In genomic region chr11:101759771-101760450, GRCh38 we compare ENCODE assay signal across 1 cellular context.
TF ChIP-seq lines count a peak whose summit lies in the region.

No MANE protein-coding gene starts in this region.

TF ChIP-seq in SK-N-SH treated with all-trans-retinoic acid at 6 μM for 48 hours, 23 proteins besides CTCF, POLR2A, EP300 and RAD21 (continued from another document):
- TF ChIP-seq, protein P1, sequence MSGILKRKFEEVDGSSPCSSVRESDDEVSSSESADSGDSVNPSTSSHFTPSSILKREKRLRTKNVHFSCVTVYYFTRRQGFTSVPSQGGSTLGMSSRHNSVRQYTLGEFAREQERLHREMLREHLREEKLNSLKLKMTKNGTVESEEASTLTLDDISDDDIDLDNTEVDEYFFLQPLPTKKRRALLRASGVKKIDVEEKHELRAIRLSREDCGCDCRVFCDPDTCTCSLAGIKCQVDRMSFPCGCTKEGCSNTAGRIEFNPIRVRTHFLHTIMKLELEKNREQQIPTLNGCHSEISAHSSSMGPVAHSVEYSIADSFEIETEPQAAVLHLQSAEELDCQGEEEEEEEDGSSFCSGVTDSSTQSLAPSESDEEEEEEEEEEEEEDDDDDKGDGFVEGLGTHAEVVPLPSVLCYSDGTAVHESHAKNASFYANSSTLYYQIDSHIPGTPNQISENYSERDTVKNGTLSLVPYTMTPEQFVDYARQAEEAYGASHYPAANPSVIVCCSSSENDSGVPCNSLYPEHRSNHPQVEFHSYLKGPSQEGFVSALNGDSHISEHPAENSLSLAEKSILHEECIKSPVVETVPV (CRISPR knock-in tag; IDR thresholded peaks at IDR 0.05), result no peak
- TF ChIP-seq, protein P2, sequence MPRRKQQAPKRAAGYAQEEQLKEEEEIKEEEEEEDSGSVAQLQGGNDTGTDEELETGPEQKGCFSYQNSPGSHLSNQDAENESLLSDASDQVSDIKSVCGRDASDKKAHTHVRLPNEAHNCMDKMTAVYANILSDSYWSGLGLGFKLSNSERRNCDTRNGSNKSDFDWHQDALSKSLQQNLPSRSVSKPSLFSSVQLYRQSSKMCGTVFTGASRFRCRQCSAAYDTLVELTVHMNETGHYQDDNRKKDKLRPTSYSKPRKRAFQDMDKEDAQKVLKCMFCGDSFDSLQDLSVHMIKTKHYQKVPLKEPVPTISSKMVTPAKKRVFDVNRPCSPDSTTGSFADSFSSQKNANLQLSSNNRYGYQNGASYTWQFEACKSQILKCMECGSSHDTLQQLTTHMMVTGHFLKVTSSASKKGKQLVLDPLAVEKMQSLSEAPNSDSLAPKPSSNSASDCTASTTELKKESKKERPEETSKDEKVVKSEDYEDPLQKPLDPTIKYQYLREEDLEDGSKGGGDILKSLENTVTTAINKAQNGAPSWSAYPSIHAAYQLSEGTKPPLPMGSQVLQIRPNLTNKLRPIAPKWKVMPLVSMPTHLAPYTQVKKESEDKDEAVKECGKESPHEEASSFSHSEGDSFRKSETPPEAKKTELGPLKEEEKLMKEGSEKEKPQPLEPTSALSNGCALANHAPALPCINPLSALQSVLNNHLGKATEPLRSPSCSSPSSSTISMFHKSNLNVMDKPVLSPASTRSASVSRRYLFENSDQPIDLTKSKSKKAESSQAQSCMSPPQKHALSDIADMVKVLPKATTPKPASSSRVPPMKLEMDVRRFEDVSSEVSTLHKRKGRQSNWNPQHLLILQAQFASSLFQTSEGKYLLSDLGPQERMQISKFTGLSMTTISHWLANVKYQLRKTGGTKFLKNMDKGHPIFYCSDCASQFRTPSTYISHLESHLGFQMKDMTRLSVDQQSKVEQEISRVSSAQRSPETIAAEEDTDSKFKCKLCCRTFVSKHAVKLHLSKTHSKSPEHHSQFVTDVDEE (CRISPR knock-in tag; IDR thresholded peaks at IDR 0.05), result no peak
- TF ChIP-seq CSDC2 (CRISPR knock-in tag; IDR thresholded peaks at IDR 0.05), result no peak
